Comparison of ENCODE assay signal across 8 cellular contexts in genomic region chr1:87045757-87046422, GRCh38.
DNase-seq lines count a peak whose midpoint lies in the region; ATAC-seq, FAIRE-seq and TF ChIP-seq lines count a peak whose summit lies in the region.

No MANE protein-coding gene starts in this region.

- H3K27ac Mint-ChIP-seq in activated CD8-positive, alpha-beta memory T cell treated with anti-CD3 and anti-CD28 coated beads, Interleukin-2, amount 10 ng/mL, durations not matched to agents 7 days and 5 days = peak overlapping the region; percentile 64
- H3K27ac Mint-ChIP-seq in osteocyte (ENCODE audit: unreplicated experiment) = no peak overlapping the region

- H3K9me3 Mint-ChIP-seq in activated CD8-positive, alpha-beta memory T cell treated with anti-CD3 and anti-CD28 coated beads, Interleukin-2, amount 10 ng/mL, durations not matched to agents 7 days and 5 days (ENCODE audit: low read depth) = no peaks in the 10 kb centered on the region
- peaks cover 16% of the 10 kb centered on the region for H3K9me3 Mint-ChIP-seq in osteocyte (ENCODE audit: unreplicated experiment)

- POLR2A ChIA-PET in RWPE1 (lab: Yijun Ruan, JAX; ENCODE audit: low non-redundant PET) = no interaction called here

- TF ChIP-seq CTCF in RWPE1 (conservative IDR thresholded peaks at IDR 0.05; ENCODE audit: low read depth) (no peak), osteocyte (IDR thresholded peaks at IDR 0.05) (no peak), heart right ventricle (IDR thresholded peaks at IDR 0.05) (no peak), D721Med (IDR thresholded peaks at IDR 0.05; ENCODE audit: insufficient read depth, missing control alignments) (no peak)

- no peaks in the 10 kb centered on the region for H3K27me3 Mint-ChIP-seq in activated CD8-positive, alpha-beta memory T cell treated with anti-CD3 and anti-CD28 coated beads, Interleukin-2, amount 10 ng/mL, durations not matched to agents 7 days and 5 days
- H3K27me3 Mint-ChIP-seq in osteocyte (ENCODE audit: unreplicated experiment) = no peaks in the 10 kb centered on the region

- peaks cover 0 to 6% (median 0%) of the 10 kb centered on the region in 9 donors for H3K4me1 ChIP-seq in heart right ventricle

- H3K9me3 ChIP-seq in heart right ventricle = peaks cover 0 to 22% (median 3%) of the 10 kb centered on the region in 11 donors

- peaks cover 13% of the 10 kb centered on the region for H3K36me3 Mint-ChIP-seq in activated CD8-positive, alpha-beta memory T cell treated with anti-CD3 and anti-CD28 coated beads, Interleukin-2, amount 10 ng/mL, durations not matched to agents 7 days and 5 days
- no peaks in the 10 kb centered on the region for H3K36me3 Mint-ChIP-seq in osteocyte (ENCODE audit: unreplicated experiment)

- peaks cover 0 to 4% (median 0%) of the 10 kb centered on the region in 9 donors for H3K36me3 ChIP-seq in heart right ventricle

- peak; percentile 43 for ATAC-seq in GM18508 (IDR thresholded peaks at IDR 0.05; ENCODE audit: insufficient read depth, unreplicated experiment)
- ATAC-seq in HG03342 (IDR thresholded peaks at IDR 0.05; ENCODE audit: unreplicated experiment) = peak; percentile 39
- peak; percentile 61 for ATAC-seq in activated CD8-positive, alpha-beta memory T cell treated with anti-CD3 and anti-CD28 coated beads, Interleukin-2, amount 10 ng/mL, durations not matched to agents 7 days and 5 days
- ATAC-seq in heart right ventricle = no peak

- 71 to 73% methylated on average over 5 of the region's 5 CpGs for WGBS in heart right ventricle, 2 donors

- CTCF ChIA-PET in activated CD8-positive, alpha-beta memory T cell treated with anti-CD3 and anti-CD28 coated beads, Interleukin-2, amount 10 ng/mL, durations not matched to agents 7 days and 5 days (lab: Charles Lee) = interaction anchor here (1.1 to 1.3 kb wide), 3 partner anchors 29 to 69 kb away, joined by 3 to 5 read pairs (median 3); no protein-coding TSS in a partner anchor
- CTCF ChIA-PET in RWPE1 (lab: Yijun Ruan, JAX) = interaction anchor here (1.1 kb wide), 1 partner anchor 12 kb away, joined by 4 read pairs; no protein-coding TSS in a partner anchor

- FAIRE-seq in D721Med (lab: Jason Lieb, UNC) = no peak

- no peak overlapping the region for H3K4me3 ChIP-seq in heart right ventricle

- peaks cover 19% of the 10 kb centered on the region for H3K4me1 Mint-ChIP-seq in activated CD8-positive, alpha-beta memory T cell treated with anti-CD3 and anti-CD28 coated beads, Interleukin-2, amount 10 ng/mL, durations not matched to agents 7 days and 5 days
- no peaks in the 10 kb centered on the region for H3K4me1 Mint-ChIP-seq in osteocyte (ENCODE audit: unreplicated experiment)

- no peak overlapping the region for H3K27ac ChIP-seq in RWPE1
- H3K27ac ChIP-seq in heart right ventricle = no peak overlapping the region

- peak; percentile 47 for DNase-seq in activated CD8-positive, alpha-beta memory T cell treated with anti-CD3 and anti-CD28 coated beads, Interleukin-2, amount 10 ng/mL, durations not matched to agents 7 days and 5 days
- DNase-seq in stimulated activated CD4-positive, alpha-beta T cell treated with anti-CD3 and anti-CD28 coated beads, Interleukin-15, amount 100 ng/mL, for 48 hours (ENCODE audit: low read depth in 2 of 2) = peak; percentile 44 to 51
- DNase-seq in RWPE1 (ENCODE audit: low spot score) (no peak), osteocyte (ENCODE audit: extremely low spot score, unreplicated experiment) (no peak), heart right ventricle (no peak), D721Med (ENCODE audit: insufficient read length, low spot score) (no peak)

- H3K4me3 Mint-ChIP-seq in activated CD8-positive, alpha-beta memory T cell treated with anti-CD3 and anti-CD28 coated beads, Interleukin-2, amount 10 ng/mL, durations not matched to agents 7 days and 5 days = no peak overlapping the region
- no peak overlapping the region for H3K4me3 Mint-ChIP-seq in osteocyte (ENCODE audit: unreplicated experiment)

- no peaks in the 10 kb centered on the region for H3K27me3 ChIP-seq in heart right ventricle

- intact Hi-C loops in heart right ventricle (cut with DNase I) = loop anchor here in 1 of 10 donors (5.0 kb wide), 1 partner anchor 1141 kb away; no protein-coding TSS in a partner anchor

Comparison
In these comparisons a context has a peak if more than half of its experiments do, and no peak if none do; other contexts are left out.
1. ATAC-seq: peak in GM18508 (single experiment), HG03342 (single experiment) and activated CD8-positive, alpha-beta memory T cell treated with anti-CD3 and anti-CD28 coated beads, Interleukin-2, amount 10 ng/mL, durations not matched to agents 7 days and 5 days (single experiment); none in heart right ventricle (0 of 8).
2. DNase-seq: peak in activated CD8-positive, alpha-beta memory T cell treated with anti-CD3 and anti-CD28 coated beads, Interleukin-2, amount 10 ng/mL, durations not matched to agents 7 days and 5 days (single experiment) and stimulated activated CD4-positive, alpha-beta T cell treated with anti-CD3 and anti-CD28 coated beads, Interleukin-15, amount 100 ng/mL, for 48 hours (2 of 2); none in RWPE1 (single experiment), osteocyte (single experiment), heart right ventricle (0 of 2) and D721Med (single experiment).